Comparison of ENCODE assay signal across 8 cellular contexts in genomic region chr21:35048706-35049617, GRCh38. TPM values are rescaled to one million over a fixed set of nuclear protein-coding genes. Genes with fewer than 3 reads are reported as not detected.
A peak's percentile ranks its signal among the peaks of the same experiment; 100 is the strongest.
DNase-seq lines count a peak whose midpoint lies in the region; ATAC-seq, FAIRE-seq and TF ChIP-seq lines count a peak whose summit lies in the region.

Gene RUNX1 (minus strand): TSS chr21:35049302.

- no peak for TF ChIP-seq EP300 in K562 (IDR thresholded peaks at IDR 0.05; ENCODE audit: low read length)

- TF ChIP-seq CTCF in BJ (IDR thresholded peaks at IDR 0.05; ENCODE audit: insufficient read depth, low read depth, low read length) (no peak), K562 (IDR thresholded peaks at IDR 0.05 in 2 of 3, conservative IDR thresholded peaks at IDR 0.05 in 1 of 3; ENCODE audit: insufficient read depth in 2 of 3, low read depth in 1 of 3, low read length in 3 of 3) (no peak), lung (IDR thresholded peaks at IDR 0.05; ENCODE audit: control extremely low read depth, extremely low read depth) (no peak)

- H3K4me1 ChIP-seq in K562 (replicated peaks in 1 of 2; ENCODE audit: control insufficient read depth in 2 of 2, insufficient read depth in 2 of 2, low read length in 2 of 2) (peaks cover 18 to 57% of the 10 kb centered on the region in 2 experiments), lung (ENCODE audit: control insufficient read depth in 2 of 2, insufficient read depth in 2 of 2, low read length in 2 of 2) (peaks cover 0 to 2% of the 10 kb centered on the region in 2 donors)

- H3K79me2 ChIP-seq in K562 (ENCODE audit: control insufficient read depth, insufficient read depth, low read length), result peaks cover 34% of the 10 kb centered on the region

- H3K9ac ChIP-seq in K562 (ENCODE audit: insufficient read depth in 1 of 2, low read depth in 2 of 2, low read length in 2 of 2), result peak within 1 kb of the TSS; percentile 65 to 85

- H3K36me3 ChIP-seq in BJ (ENCODE audit: control insufficient read depth, insufficient read depth, low read length), result no peaks in the 10 kb centered on the region
- peaks cover 5% of the 10 kb centered on the region; the same call in 1 of the 3 replicates for H3K36me3 ChIP-seq in K562 (ENCODE audit: control insufficient read depth, insufficient read depth, low read length)
- H3K36me3 ChIP-seq in lung (ENCODE audit: control insufficient read depth in 2 of 2, insufficient read depth in 2 of 2, low read length in 2 of 2), result no peaks in the 10 kb centered on the region

- H3K4me3 ChIP-seq in BJ (ENCODE audit: low read depth, low read length) (peak within 1 kb of the TSS; percentile 40), K562 (peak within 1 kb of the TSS; percentile 40), lung (no peak within 1 kb of the TSS)

- in situ Hi-C loops in K562 (cut with MboI), result no loop called here

- FAIRE-seq in K562 (lab: Jason Lieb, UNC), result peak; percentile 67

- TF ChIP-seq RAD21 in K562 (CRISPR knock-in tag; conservative IDR thresholded peaks at IDR 0.05 in 1 of 2, IDR thresholded peaks at IDR 0.05 in 1 of 2), result no peak

- no peak for DNase-seq in BJ (ENCODE audit: low read depth)
- DNase-seq in T-helper 22 cell (ENCODE audit: low read depth), result peak; percentile 79
- peak in 3 of 4 experiments; percentile 29 to 62 (median 61) for DNase-seq in K562 (ENCODE audit: extremely low read depth in 1 of 4, low spot score in 3 of 4)
- peak; percentile 58 for DNase-seq in lung (ENCODE audit: low spot score)
- DNase-seq in stimulated activated CD8-positive, alpha-beta memory T cell treated with anti-CD3 and anti-CD28 coated beads, Interleukin-4, amount 100 ng/mL, for 1 hour (ENCODE audit: low read depth in 2 of 2, low spot score in 1 of 2), result peak; percentile 52 to 54
- no peak for DNase-seq in NCI-H1930 (lab: John Stamatoyannopoulos, UW)

- no peaks in the 10 kb centered on the region for H3K9me3 ChIP-seq in K562 (replicated peaks; ENCODE audit: control insufficient read depth, insufficient read depth, low read depth, low read length)
- H3K9me3 ChIP-seq in lung (ENCODE audit: control insufficient read depth in 2 of 2, insufficient read depth in 1 of 2, low read length in 1 of 2), result no peaks in the 10 kb centered on the region

- no peaks in the 10 kb centered on the region for H3K9me1 ChIP-seq in K562 (ENCODE audit: control insufficient read depth, insufficient read depth, low read length)

- no peaks in the 10 kb centered on the region for H4K20me1 ChIP-seq in K562 (replicated peaks; ENCODE audit: control insufficient read depth, insufficient read depth, low read length)

- peak; percentile 58 for ATAC-seq in GM19455 (IDR thresholded peaks at IDR 0.05; ENCODE audit: unreplicated experiment)
- peak; percentile 43 for ATAC-seq in HG03565 (IDR thresholded peaks at IDR 0.05; ENCODE audit: unreplicated experiment)
- peak; percentile 27 for ATAC-seq in K562
- peak; percentile 16 for ATAC-seq in lung (ENCODE audit: insufficient read depth, low FRiP score)

- BruUV-seq in K562 (replicated peaks; lab: Mats Ljungman, UMichigan), result TSS peak; percentile 76

- H3K27me3 ChIP-seq in BJ (ENCODE audit: control insufficient read depth, insufficient read depth, low read length), result no peaks in the 10 kb centered on the region
- H3K27me3 ChIP-seq in K562 (ENCODE audit: control insufficient read depth in 2 of 2, insufficient read depth in 2 of 2, low read length in 2 of 2), result no peaks in the 10 kb centered on the region
- no peaks in the 10 kb centered on the region for H3K27me3 ChIP-seq in lung (ENCODE audit: control insufficient read depth, insufficient read depth)

- POLR2A ChIA-PET in BJ (lab: Charles Lee), result interaction anchor here (0.8 to 1.3 kb wide), 2 partner anchors 163 to 326 kb away, joined by 3 read pairs; no protein-coding TSS in a partner anchor
- POLR2A ChIA-PET in K562 (lab: Yijun Ruan, JAX), result interaction anchor here (1.0 to 2.5 kb wide), 3 partner anchors 9 to 161 kb away, joined by 3 to 12 read pairs (median 4); no protein-coding TSS in a partner anchor

- no peak for TF ChIP-seq POLR2A in K562 (conservative IDR thresholded peaks at IDR 0.05)

- WGBS in K562 (ENCODE audit: insufficient coverage, low coverage, missing lambda C conversion rate), result 65% methylated on average over 13 of the region's 14 CpGs
- 24 to 52% methylated on average over 14 of the region's 14 CpGs for WGBS in lung, 2 donors

- H3K27ac ChIP-seq in K562 (ENCODE audit: extremely low read depth, low read depth, low read length) (peak within 1 kb of the TSS; percentile 51), lung (ENCODE audit: low read depth in 1 of 2, low read length in 1 of 2) (peak within 1 kb of the TSS in 1 of 2 donors; percentile 90)

- CTCF ChIA-PET in BJ (lab: Yijun Ruan, JAX) (interaction anchor here (0.8 to 2.3 kb wide), 4 partner anchors 24 to 563 kb away, joined by 3 to 6 read pairs (median 4); no protein-coding TSS in a partner anchor), K562 (lab: Yijun Ruan, JAX; ENCODE audit: low intra/inter-chr PET ratio) (no interaction called here)

- H2AFZ ChIP-seq in K562 (ENCODE audit: low read depth, low read length), result peak within 1 kb of the TSS; percentile 95

- peak within 1 kb of the TSS; percentile 71 for H3K4me2 ChIP-seq in K562 (ENCODE audit: insufficient read depth, low read length)

- intact Hi-C loops in K562 (cut with micrococcal nuclease), result no loop called here

TF ChIP-seq in K562, 482 proteins besides CTCF, POLR2A, EP300 and RAD21 (continues in another document):
- TF ChIP-seq DIDO1 (tag; IDR thresholded peaks at IDR 0.05; ENCODE audit: low read depth), result no peak
- TF ChIP-seq L3MBTL2 (IDR thresholded peaks at IDR 0.05), result peak; percentile 68
- peak; percentile 22; the same call in 1 of the 2 replicates for TF ChIP-seq DMBX1 (CRISPR knock-in tag; IDR thresholded peaks at IDR 0.05; ENCODE audit: borderline replicate concordance)
- no peak for TF ChIP-seq AFF4 (CRISPR knock-in tag; IDR thresholded peaks at IDR 0.05)
- no peak for TF ChIP-seq RFX1 (IDR thresholded peaks at IDR 0.05)
- 0 out of 2 replicates have a peak, but pooled peaks have one; percentile 50 for TF ChIP-seq ZNF311 (CRISPR knock-in tag; IDR thresholded peaks at IDR 0.05)
- TF ChIP-seq FOXO4 (CRISPR knock-in tag; IDR thresholded peaks at IDR 0.05), result no peak

RNA-seq across cellular contexts. Expression of gene RUNX1, which starts in this region (rescaled TPM):
- polyA plus RNA-seq in BJ (2011; rRNA removed), result 22.3 and 36.1 TPM in 2 replicates
- 51.2 and 64.0 TPM in 2 replicates for polyA minus RNA-seq in BJ (2011; rRNA and poly(A)+ RNA removed)
- total RNA-seq in K562 (2011; cell fraction: chromatin; rRNA removed; ENCODE audit: low replicate concordance), result 167 and 196 TPM in 2 replicates
- 104 and 114 TPM in 2 replicates for total RNA-seq in K562 (2011; cell fraction: nucleolus; rRNA removed)
- total RNA-seq in K562 (2011; cell fraction: nucleoplasm; rRNA removed), result 135 and 188 TPM in 2 replicates
- total RNA-seq in K562 (2014; rRNA removed), result 20.8 and 27.3 TPM in 2 replicates
- 13.8 TPM in 2 replicates for total RNA-seq in K562 (2014; rRNA removed; fragmentation: Illumina TruSeq; extraction: Trizol)
- 8.8 and 9.8 TPM in 2 replicates for total RNA-seq in K562 (2015; rRNA removed; fragmentation: Illumina TruSeq; extraction: Trizol)
- 62.2 and 68.6 TPM in 2 replicates for total RNA-seq in K562 (2021)
- polyA plus RNA-seq in K562 (2011; rRNA removed), result 15.9 and 17.8 TPM in 2 replicates
- polyA plus RNA-seq in K562 (2011; cell fraction: cytosol; rRNA removed), result 7.6 and 12.6 TPM in 2 replicates
- 50.6 and 80.8 TPM in 2 replicates for polyA plus RNA-seq in K562 (2011; cell fraction: nucleus; rRNA removed)
- 19.4 and 60.9 TPM in 2 replicates for polyA plus RNA-seq in K562 (2012)
- polyA plus RNA-seq in K562 (2014; fragmentation: Illumina TruSeq; extraction: Trizol), result 22.7 and 26.7 TPM in 2 replicates
- 1 to 10 TPM; 2.2 to 4.5 TPM for polyA plus RNA-seq in K562 (2014; fragmentation: Nextera tagmentation; extraction: Ambion mirVana)
- 20.1 and 30.6 TPM in 2 replicates for polyA plus RNA-seq in K562 (2014; rRNA removed)
- 29.0 and 39.2 TPM in 2 replicates for polyA minus RNA-seq in K562 (2011; rRNA and poly(A)+ RNA removed)
- polyA minus RNA-seq in K562 (2011; cell fraction: cytosol; rRNA and poly(A)+ RNA removed), result 10.4 and 28.6 TPM in 2 replicates
- 119 and 149 TPM in 2 replicates for polyA minus RNA-seq in K562 (2011; cell fraction: nucleus; rRNA and poly(A)+ RNA removed)
- total RNA-seq in lung, result 100 to 1,000 TPM in 1 of 2 donors, 10 to 100 TPM in 1; 39.4 to 100 TPM
- 10 to 100 TPM; 23.3 to 27.4 TPM for polyA plus RNA-seq in lung

Comparison
In these comparisons a context has a peak if more than half of its experiments do, and no peak if none do; other contexts are left out.
1. DNase-seq: peak in T-helper 22 cell (single experiment), K562 (3 of 4), lung (single experiment) and stimulated activated CD8-positive, alpha-beta memory T cell treated with anti-CD3 and anti-CD28 coated beads, Interleukin-4, amount 100 ng/mL, for 1 hour (2 of 2); none in BJ (single experiment) and NCI-H1930 (0 of 2).
2. Peak in every context shown above with its lines, with median percentiles within 50 percentile points of each other: ATAC-seq.